1 cellular context compared by ENCODE assay signal in the genomic region with DNA sequence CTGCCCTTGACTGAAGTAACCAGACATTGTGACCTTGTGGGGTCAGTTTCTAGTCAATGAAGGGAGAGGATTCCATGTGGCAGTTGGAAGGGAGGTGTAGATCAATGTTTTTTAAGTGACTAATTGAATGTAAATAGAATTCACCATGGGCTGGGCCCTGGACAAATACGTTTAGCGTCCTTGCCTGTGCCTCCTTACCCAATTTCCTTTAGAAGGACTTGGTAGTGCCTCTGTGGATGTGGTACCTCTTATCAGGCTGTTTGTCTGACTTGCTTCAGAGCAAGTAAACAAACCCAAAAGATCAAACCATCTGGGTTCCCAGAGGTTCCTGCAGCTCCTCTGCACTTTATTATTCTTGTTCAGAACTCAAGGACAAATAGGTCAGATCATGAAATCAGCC.
A peak's percentile ranks its signal among the peaks of the same experiment; 100 is the strongest.
TF ChIP-seq lines count a peak whose summit lies in the region.

No MANE protein-coding gene starts in this region.

TF ChIP-seq in HepG2, 621 proteins besides CTCF, POLR2A, EP300 and RAD21 (continued from another document and continues in another):
- TF ChIP-seq ZNF891 (CRISPR knock-in tag; IDR thresholded peaks at IDR 0.05): no peak
- TF ChIP-seq, protein P1, sequence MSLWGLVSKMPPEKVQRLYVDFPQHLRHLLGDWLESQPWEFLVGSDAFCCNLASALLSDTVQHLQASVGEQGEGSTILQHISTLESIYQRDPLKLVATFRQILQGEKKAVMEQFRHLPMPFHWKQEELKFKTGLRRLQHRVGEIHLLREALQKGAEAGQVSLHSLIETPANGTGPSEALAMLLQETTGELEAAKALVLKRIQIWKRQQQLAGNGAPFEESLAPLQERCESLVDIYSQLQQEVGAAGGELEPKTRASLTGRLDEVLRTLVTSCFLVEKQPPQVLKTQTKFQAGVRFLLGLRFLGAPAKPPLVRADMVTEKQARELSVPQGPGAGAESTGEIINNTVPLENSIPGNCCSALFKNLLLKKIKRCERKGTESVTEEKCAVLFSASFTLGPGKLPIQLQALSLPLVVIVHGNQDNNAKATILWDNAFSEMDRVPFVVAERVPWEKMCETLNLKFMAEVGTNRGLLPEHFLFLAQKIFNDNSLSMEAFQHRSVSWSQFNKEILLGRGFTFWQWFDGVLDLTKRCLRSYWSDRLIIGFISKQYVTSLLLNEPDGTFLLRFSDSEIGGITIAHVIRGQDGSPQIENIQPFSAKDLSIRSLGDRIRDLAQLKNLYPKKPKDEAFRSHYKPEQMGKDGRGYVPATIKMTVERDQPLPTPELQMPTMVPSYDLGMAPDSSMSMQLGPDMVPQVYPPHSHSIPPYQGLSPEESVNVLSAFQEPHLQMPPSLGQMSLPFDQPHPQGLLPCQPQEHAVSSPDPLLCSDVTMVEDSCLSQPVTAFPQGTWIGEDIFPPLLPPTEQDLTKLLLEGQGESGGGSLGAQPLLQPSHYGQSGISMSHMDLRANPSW (CRISPR knock-in tag; IDR thresholded peaks at IDR 0.05; ENCODE audit: borderline replicate concordance): no peak
- no peak for TF ChIP-seq XBP1 (CRISPR knock-in tag; IDR thresholded peaks at IDR 0.05)
- TF ChIP-seq CREB3 (CRISPR knock-in tag; IDR thresholded peaks at IDR 0.05): no peak
- no peak for TF ChIP-seq MTA1 (CRISPR knock-in tag; IDR thresholded peaks at IDR 0.05; ENCODE audit: borderline replicate concordance)
- no peak for TF ChIP-seq MYPOP (CRISPR knock-in tag; IDR thresholded peaks at IDR 0.05)
- TF ChIP-seq, protein P2, sequence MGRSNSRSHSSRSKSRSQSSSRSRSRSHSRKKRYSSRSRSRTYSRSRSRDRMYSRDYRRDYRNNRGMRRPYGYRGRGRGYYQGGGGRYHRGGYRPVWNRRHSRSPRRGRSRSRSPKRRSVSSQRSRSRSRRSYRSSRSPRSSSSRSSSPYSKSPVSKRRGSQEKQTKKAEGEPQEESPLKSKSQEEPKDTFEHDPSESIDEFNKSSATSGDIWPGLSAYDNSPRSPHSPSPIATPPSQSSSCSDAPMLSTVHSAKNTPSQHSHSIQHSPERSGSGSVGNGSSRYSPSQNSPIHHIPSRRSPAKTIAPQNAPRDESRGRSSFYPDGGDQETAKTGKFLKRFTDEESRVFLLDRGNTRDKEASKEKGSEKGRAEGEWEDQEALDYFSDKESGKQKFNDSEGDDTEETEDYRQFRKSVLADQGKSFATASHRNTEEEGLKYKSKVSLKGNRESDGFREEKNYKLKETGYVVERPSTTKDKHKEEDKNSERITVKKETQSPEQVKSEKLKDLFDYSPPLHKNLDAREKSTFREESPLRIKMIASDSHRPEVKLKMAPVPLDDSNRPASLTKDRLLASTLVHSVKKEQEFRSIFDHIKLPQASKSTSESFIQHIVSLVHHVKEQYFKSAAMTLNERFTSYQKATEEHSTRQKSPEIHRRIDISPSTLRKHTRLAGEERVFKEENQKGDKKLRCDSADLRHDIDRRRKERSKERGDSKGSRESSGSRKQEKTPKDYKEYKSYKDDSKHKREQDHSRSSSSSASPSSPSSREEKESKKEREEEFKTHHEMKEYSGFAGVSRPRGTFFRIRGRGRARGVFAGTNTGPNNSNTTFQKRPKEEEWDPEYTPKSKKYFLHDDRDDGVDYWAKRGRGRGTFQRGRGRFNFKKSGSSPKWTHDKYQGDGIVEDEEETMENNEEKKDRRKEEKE (IDR thresholded peaks at IDR 0.05): no peak
- no peak for TF ChIP-seq ZNF24 (IDR thresholded peaks at IDR 0.05)
- no peak for TF ChIP-seq NPAS2 (CRISPR knock-in tag; IDR thresholded peaks at IDR 0.05; ENCODE audit: borderline replicate concordance)
- no peak for TF ChIP-seq ZBTB46 (CRISPR knock-in tag; IDR thresholded peaks at IDR 0.05; ENCODE audit: borderline replicate concordance)
- TF ChIP-seq HOXA5 (CRISPR knock-in tag; IDR thresholded peaks at IDR 0.05): no peak
- no peak for TF ChIP-seq ELF3 (CRISPR knock-in tag; IDR thresholded peaks at IDR 0.05)
- TF ChIP-seq, protein P3, sequence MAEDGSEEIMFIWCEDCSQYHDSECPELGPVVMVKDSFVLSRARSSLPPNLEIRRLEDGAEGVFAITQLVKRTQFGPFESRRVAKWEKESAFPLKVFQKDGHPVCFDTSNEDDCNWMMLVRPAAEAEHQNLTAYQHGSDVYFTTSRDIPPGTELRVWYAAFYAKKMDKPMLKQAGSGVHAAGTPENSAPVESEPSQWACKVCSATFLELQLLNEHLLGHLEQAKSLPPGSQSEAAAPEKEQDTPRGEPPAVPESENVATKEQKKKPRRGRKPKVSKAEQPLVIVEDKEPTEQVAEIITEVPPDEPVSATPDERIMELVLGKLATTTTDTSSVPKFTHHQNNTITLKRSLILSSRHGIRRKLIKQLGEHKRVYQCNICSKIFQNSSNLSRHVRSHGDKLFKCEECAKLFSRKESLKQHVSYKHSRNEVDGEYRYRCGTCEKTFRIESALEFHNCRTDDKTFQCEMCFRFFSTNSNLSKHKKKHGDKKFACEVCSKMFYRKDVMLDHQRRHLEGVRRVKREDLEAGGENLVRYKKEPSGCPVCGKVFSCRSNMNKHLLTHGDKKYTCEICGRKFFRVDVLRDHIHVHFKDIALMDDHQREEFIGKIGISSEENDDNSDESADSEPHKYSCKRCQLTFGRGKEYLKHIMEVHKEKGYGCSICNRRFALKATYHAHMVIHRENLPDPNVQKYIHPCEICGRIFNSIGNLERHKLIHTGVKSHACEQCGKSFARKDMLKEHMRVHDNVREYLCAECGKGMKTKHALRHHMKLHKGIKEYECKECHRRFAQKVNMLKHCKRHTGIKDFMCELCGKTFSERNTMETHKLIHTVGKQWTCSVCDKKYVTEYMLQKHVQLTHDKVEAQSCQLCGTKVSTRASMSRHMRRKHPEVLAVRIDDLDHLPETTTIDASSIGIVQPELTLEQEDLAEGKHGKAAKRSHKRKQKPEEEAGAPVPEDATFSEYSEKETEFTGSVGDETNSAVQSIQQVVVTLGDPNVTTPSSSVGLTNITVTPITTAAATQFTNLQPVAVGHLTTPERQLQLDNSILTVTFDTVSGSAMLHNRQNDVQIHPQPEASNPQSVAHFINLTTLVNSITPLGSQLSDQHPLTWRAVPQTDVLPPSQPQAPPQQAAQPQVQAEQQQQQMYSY (CRISPR knock-in tag; IDR thresholded peaks at IDR 0.05): no peak
- peak; percentile 60; the same call in 1 of the 2 replicates for TF ChIP-seq GFI1 (CRISPR knock-in tag; IDR thresholded peaks at IDR 0.05; ENCODE audit: borderline replicate concordance)
- no peak for TF ChIP-seq MTF2 (CRISPR knock-in tag; IDR thresholded peaks at IDR 0.05; ENCODE audit: borderline replicate concordance)
- no peak for TF ChIP-seq HNF4G (IDR thresholded peaks at IDR 0.05; ENCODE audit: borderline replicate concordance, low read depth, low read length)
- TF ChIP-seq HNF4G (CRISPR knock-in tag; IDR thresholded peaks at IDR 0.05; ENCODE audit: borderline replicate concordance, low read depth): no peak
- no peak for TF ChIP-seq CAMTA2 (CRISPR knock-in tag; IDR thresholded peaks at IDR 0.05; ENCODE audit: borderline replicate concordance)
- TF ChIP-seq PRPF4 (IDR thresholded peaks at IDR 0.05; ENCODE audit: low read depth, low read length, poor library complexity, severe bottlenecking): no peak
- TF ChIP-seq TBP (CRISPR knock-in tag; IDR thresholded peaks at IDR 0.05): no peak
- TF ChIP-seq ZNF33B (CRISPR knock-in tag; IDR thresholded peaks at IDR 0.05): no peak
- no peak for TF ChIP-seq ZSCAN5A (CRISPR knock-in tag; IDR thresholded peaks at IDR 0.05; ENCODE audit: borderline replicate concordance)
- TF ChIP-seq CEBPG (CRISPR knock-in tag; IDR thresholded peaks at IDR 0.05): peak; percentile 55
- TF ChIP-seq ZBTB42 (CRISPR knock-in tag; IDR thresholded peaks at IDR 0.05): no peak
- TF ChIP-seq HNRNPL (IDR thresholded peaks at IDR 0.05; ENCODE audit: low read depth, low read length): no peak
- TF ChIP-seq JARID2 (CRISPR knock-in tag; IDR thresholded peaks at IDR 0.05; ENCODE audit: insufficient replicate concordance): no peak
- TF ChIP-seq MATR3 (CRISPR knock-in tag; IDR thresholded peaks at IDR 0.05): no peak
- TF ChIP-seq ATM (IDR thresholded peaks at IDR 0.05; ENCODE audit: borderline replicate concordance): no peak
- no peak for TF ChIP-seq ZNF34 (CRISPR knock-in tag; IDR thresholded peaks at IDR 0.05; ENCODE audit: borderline replicate concordance)
- TF ChIP-seq, protein P4, sequence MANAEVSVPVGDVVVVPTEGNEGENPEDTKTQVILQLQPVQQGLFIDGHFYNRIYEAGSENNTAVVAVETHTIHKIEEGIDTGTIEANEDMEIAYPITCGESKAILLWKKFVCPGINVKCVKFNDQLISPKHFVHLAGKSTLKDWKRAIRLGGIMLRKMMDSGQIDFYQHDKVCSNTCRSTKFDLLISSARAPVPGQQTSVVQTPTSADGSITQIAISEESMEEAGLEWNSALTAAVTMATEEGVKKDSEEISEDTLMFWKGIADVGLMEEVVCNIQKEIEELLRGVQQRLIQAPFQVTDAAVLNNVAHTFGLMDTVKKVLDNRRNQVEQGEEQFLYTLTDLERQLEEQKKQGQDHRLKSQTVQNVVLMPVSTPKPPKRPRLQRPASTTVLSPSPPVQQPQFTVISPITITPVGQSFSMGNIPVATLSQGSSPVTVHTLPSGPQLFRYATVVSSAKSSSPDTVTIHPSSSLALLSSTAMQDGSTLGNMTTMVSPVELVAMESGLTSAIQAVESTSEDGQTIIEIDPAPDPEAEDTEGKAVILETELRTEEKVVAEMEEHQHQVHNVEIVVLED (CRISPR knock-in tag; IDR thresholded peaks at IDR 0.05; ENCODE audit: borderline replicate concordance): no peak
- TF ChIP-seq KDM2A (CRISPR knock-in tag; IDR thresholded peaks at IDR 0.05; ENCODE audit: borderline replicate concordance, low read depth): no peak
- TF ChIP-seq ZNF792 (CRISPR knock-in tag; IDR thresholded peaks at IDR 0.05): 0 out of 2 replicates have a peak, but pooled peaks have one; percentile 34
- no peak for TF ChIP-seq ZNF687 (CRISPR knock-in tag; IDR thresholded peaks at IDR 0.05)
- TF ChIP-seq HNRNPLL (IDR thresholded peaks at IDR 0.05; ENCODE audit: low read depth, low read length, poor library complexity, severe bottlenecking): no peak
- TF ChIP-seq ZBTB7B (CRISPR knock-in tag; IDR thresholded peaks at IDR 0.05): no peak
- TF ChIP-seq ZNF205 (CRISPR knock-in tag; IDR thresholded peaks at IDR 0.05): no peak
- TF ChIP-seq PHB2 (IDR thresholded peaks at IDR 0.05; ENCODE audit: partially characterized antibody): no peak
- no peak for TF ChIP-seq ZSCAN12 (CRISPR knock-in tag; IDR thresholded peaks at IDR 0.05)
- no peak for TF ChIP-seq ZNF777 (CRISPR knock-in tag; IDR thresholded peaks at IDR 0.05)
- no peak for TF ChIP-seq CC2D1A (CRISPR knock-in tag; IDR thresholded peaks at IDR 0.05)
- TF ChIP-seq ZBTB21 (CRISPR knock-in tag; IDR thresholded peaks at IDR 0.05): no peak
